Comparison of ENCODE assay signal across 8 cellular contexts in the genomic region with DNA sequence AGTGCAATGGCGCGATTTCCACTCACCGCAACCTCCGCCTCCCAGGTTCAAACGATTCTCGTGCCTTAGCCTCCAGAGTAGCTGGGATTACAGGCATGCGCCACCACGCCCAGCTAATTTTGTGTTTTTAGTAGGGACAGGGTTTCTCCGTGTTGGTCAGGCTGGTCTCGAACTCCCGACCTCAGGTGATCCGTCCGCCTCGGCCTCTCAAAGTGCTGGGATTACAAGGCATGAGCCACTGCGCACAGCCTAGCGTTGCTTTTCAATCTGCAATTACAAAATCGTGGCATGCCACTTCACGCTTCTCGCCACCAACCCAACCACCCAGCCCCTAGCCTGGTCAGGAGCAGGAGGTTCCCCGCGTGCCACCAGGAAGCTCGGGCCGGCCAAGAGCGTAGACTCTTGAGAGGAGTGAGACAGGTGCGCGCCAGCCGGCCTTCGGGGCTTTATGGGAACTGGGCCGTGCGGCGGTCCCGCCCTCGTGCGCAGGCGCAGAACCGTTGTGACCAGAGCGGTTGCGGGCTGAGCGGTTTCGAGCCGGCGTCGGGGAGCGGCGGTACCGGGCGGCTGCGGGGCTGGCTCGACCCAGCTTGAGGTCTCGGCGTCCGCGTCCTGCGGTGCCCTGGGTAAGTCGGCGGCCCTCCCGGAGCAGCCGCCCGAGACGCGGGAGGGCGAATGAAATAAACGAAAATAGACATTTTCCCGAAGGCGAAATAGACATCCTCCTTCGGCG. TPM values are rescaled to one million over a fixed set of nuclear protein-coding genes. Genes with fewer than 3 reads are reported as not detected.
A peak's percentile ranks its signal among the peaks of the same experiment; 100 is the strongest.
DNase-seq lines count a peak whose midpoint lies in the region; ATAC-seq and TF ChIP-seq lines count a peak whose summit lies in the region.

Gene ASRGL1, plus strand, starts transcription at position 500 of the 733 bp plus-strand sequence. CDS start 530 bp downstream, outside the sequence.

- peak within 1 kb of the TSS; percentile 88 for H3K4me3 ChIP-seq in coronary artery

- peak within 1 kb of the TSS; percentile 28 to 47 for H3K27ac ChIP-seq in coronary artery

- CTCF ChIA-PET in HEK293T (lab: Yijun Ruan, JAX) = interaction anchor here (1.0 kb wide), 1 partner anchor 9 kb away, joined by 3 read pairs; no protein-coding TSS in a partner anchor

- no peak for TF ChIP-seq CTCF in coronary artery (IDR thresholded peaks at IDR 0.05)

- intact Hi-C loops in left colon (cut with DNase I, micrococcal nuclease) = no loop called here

- DNase-seq in COLO668 (lab: John Stamatoyannopoulos, UW; ENCODE audit: unreplicated experiment) = peak; percentile 95
- peak; percentile 80 for DNase-seq in HEK293T (ENCODE audit: extremely low spot score)
- DNase-seq in NCI-H226 = peak; percentile 53
- DNase-seq in activated CD4-positive, alpha-beta T cell treated with anti-CD3 and anti-CD28 coated beads for 48 hours = peak; percentile 81
- peak; percentile 79 for DNase-seq in coronary artery (ENCODE audit: low spot score)
- DNase-seq in left colon = peak; percentile 90 to 96
- DNase-seq in stimulated activated CD4-positive, alpha-beta T cell treated with anti-CD3 and anti-CD28 coated beads, Interleukin-1b, Interleukin-23, amount 100 ng/mL, for 24 hours (ENCODE audit: low read depth in 4 of 4, low spot score in 1 of 4) = peak; percentile 49 to 71 (median 58)

- POLR2A ChIA-PET in HEK293T (lab: Yijun Ruan, JAX) = interaction anchor here (0.7 to 1.4 kb wide), 3 partner anchors 16 to 369 kb away, joined by 3 to 5 read pairs (median 4); no protein-coding TSS in a partner anchor

- ATAC-seq in left colon (peak; percentile 94), GM18858 (IDR thresholded peaks at IDR 0.05; ENCODE audit: unreplicated experiment) (no peak)

TF ChIP-seq in HEK293T, 16 proteins besides CTCF, POLR2A, EP300 and RAD21:
- TF ChIP-seq L3MBTL2 (conservative IDR thresholded peaks at IDR 0.05) = peak; percentile 74
- TF ChIP-seq FOXK2 (IDR thresholded peaks at IDR 0.05) = no peak

RNA-seq across cellular contexts. Expression of gene ASRGL1, which starts in this region (rescaled TPM):
- total RNA-seq in left colon = 10 to 100 TPM; 18.1 to 29.9 TPM
